Comparison of ENCODE assay signal across 22 cellular contexts in genomic region chr12:52091869-52092268, GRCh38. TPM values are rescaled to one million over a fixed set of nuclear protein-coding genes. Genes with fewer than 3 reads are reported as not detected.
A peak's percentile ranks its signal among the peaks of the same experiment; 100 is the strongest.
DNase-seq lines count a peak whose midpoint lies in the region; ATAC-seq, FAIRE-seq and TF ChIP-seq lines count a peak whose summit lies in the region.
"Had no signal": no experiment of that assay in that cellular context is flagged by ENCODE, and none has a peak within 500 bp of the region (broad histone marks: within the 10 kb centered on the region; RNA-seq: fewer than 3 reads in every experiment).

No MANE protein-coding gene starts in this region.

- H3K4me2 ChIP-seq in A549: 0 out of 3 replicates have a peak overlapping the region, but pooled peaks have one; percentile 16

- no peak for TF ChIP-seq RAD21 in A549 (conservative IDR thresholded peaks at IDR 0.05 in 1 of 2, IDR thresholded peaks at IDR 0.05 in 1 of 2)

- POLR2A ChIA-PET in A549 (lab: Yijun Ruan, JAX): interaction anchor here (0.6 kb wide), 1 partner anchor 8 kb away, joined by 4 read pairs; no protein-coding TSS in a partner anchor

- H3K27ac ChIP-seq in A549: no peak overlapping the region

- H3K4me1 ChIP-seq in A549: no peaks in the 10 kb centered on the region

- no peak for FAIRE-seq in A549 (lab: Jason Lieb, UNC)
- FAIRE-seq: GM12878, urothelium cell line had no signal

- no peak for TF ChIP-seq EP300 in A549 (IDR thresholded peaks at IDR 0.05)

- no peak overlapping the region for H3K4me3 ChIP-seq in A549
- H3K4me3 ChIP-seq: GM12878 had no signal

- DNase-seq in A549 (ENCODE audit: low read depth in 1 of 2, low spot score in 1 of 2) (no peak), NCI-H1105 (lab: John Stamatoyannopoulos, UW) (peak; percentile 15), NCI-H748 (lab: John Stamatoyannopoulos, UW; ENCODE audit: unreplicated experiment) (peak; percentile 61), islet precursor cell (peak; percentile 41), ecto neural progenitor cell (ENCODE audit: low spot score) (no peak), HuH-7 (ENCODE audit: low spot score) (no peak)
- DNase-seq: ACHN; activated CD4-positive, alpha-beta T cell treated with anti-CD3 and anti-CD28 coated beads for 4 hours; activated T-cell treated with anti-CD3 and anti-CD28 coated beads, Interleukin-2, amount 50 U/mL, for 24 hours; COR-L47; effector CD8-positive, alpha-beta T cell; midbrain; natural killer cell; NCI-H1694 treated with DMSO at 0.1 percent for 48 hours; NCI-H446 treated with DMSO at 0.1 percent for 48 hours; RPMI8226; T-helper 17 cell had no signal

- ATAC-seq in A549: no peak
- no peak for ATAC-seq in GM18909 (IDR thresholded peaks at IDR 0.05; ENCODE audit: poor library complexity, unreplicated experiment)
- ATAC-seq in HG03039 (IDR thresholded peaks at IDR 0.05; ENCODE audit: unreplicated experiment): no peak
- ATAC-seq: GM12878, natural killer cell, T-helper 17 cell had no signal

- 10% methylated on average over 8 of the region's 8 CpGs for WGBS in A549 (ENCODE audit: missing lambda C conversion rate)

- no peak for TF ChIP-seq CTCF in A549 (IDR thresholded peaks at IDR 0.05)

- no peaks in the 10 kb centered on the region; the same call in 2 of the 3 replicates for H3K9me3 ChIP-seq in A549

- no peak for TF ChIP-seq POLR2A in A549 (IDR thresholded peaks at IDR 0.05; ENCODE audit: low read length)

- CTCF ChIA-PET in A549 (lab: Yijun Ruan, JAX): interaction anchor here (1.1 to 42.5 kb wide), 10 partner anchors 9 to 107 kb away, joined by 3 to 1730 read pairs (median 4); no protein-coding TSS in a partner anchor

TF ChIP-seq in A549, 52 proteins besides CTCF, POLR2A, EP300 and RAD21:
- TF ChIP-seq ZC3H11A (IDR thresholded peaks at IDR 0.05) (no peak), FOXS1 (CRISPR knock-in tag; IDR thresholded peaks at IDR 0.05) (no peak), E2F6 (IDR thresholded peaks at IDR 0.05; ENCODE audit: borderline replicate concordance, low read depth) (no peak), RFX5 (IDR thresholded peaks at IDR 0.05) (no peak), KDM1A (IDR thresholded peaks at IDR 0.05; ENCODE audit: low read depth) (no peak), POLR2AphosphoS2 (conservative IDR thresholded peaks at IDR 0.05; ENCODE audit: low read length) (no peak), FOSB (CRISPR knock-in tag; IDR thresholded peaks at IDR 0.05) (no peak), HOXB13 (CRISPR knock-in tag; IDR thresholded peaks at IDR 0.05; ENCODE audit: low read depth) (no peak), BCL3 (IDR thresholded peaks at IDR 0.05) (no peak), TFCP2L1 (CRISPR knock-in tag; IDR thresholded peaks at IDR 0.05) (no peak), EHF (CRISPR knock-in tag; IDR thresholded peaks at IDR 0.05) (no peak)

RNA-seq across cellular contexts. Expression of gene SMIM41, which starts 12.4 kb away (rescaled TPM):
- polyA plus RNA-seq in A549 (2011; rRNA removed) (not detected in 2 replicates), A549 (2017; fragmentation: RNase III; extraction: RNeasy Plus Mini Kit Qiagen cat#74134 plus additional on column Dnase treatment) (not detected in 3 replicates)
- polyA plus RNA-seq in A549 (2012; cell fraction: cytosol; rRNA removed): not detected in 2 replicates
- 0.06 and 0.10 TPM in 2 replicates for polyA plus RNA-seq in A549 (2012; cell fraction: nucleus; rRNA removed)
- not detected in 2 replicates for polyA minus RNA-seq in A549 (2011; rRNA and poly(A)+ RNA removed)
- polyA plus RNA-seq: BJ, GM12878 had no signal

RNA-seq across cellular contexts. Expression of gene ATG101, which starts 22.1 kb away (rescaled TPM):
- polyA plus RNA-seq in A549 (2011; rRNA removed) (124 and 141 TPM in 2 replicates), A549 (2017; fragmentation: RNase III; extraction: RNeasy Plus Mini Kit Qiagen cat#74134 plus additional on column Dnase treatment) (81.3 to 87.9 TPM (median 82.6 TPM) in 3 replicates)
- 168 and 190 TPM in 2 replicates for polyA plus RNA-seq in A549 (2012; cell fraction: cytosol; rRNA removed)
- 140 and 145 TPM in 2 replicates for polyA plus RNA-seq in A549 (2012; cell fraction: nucleus; rRNA removed)
- polyA minus RNA-seq in A549 (2011; rRNA and poly(A)+ RNA removed): 109 and 119 TPM in 2 replicates

RNA-seq across cellular contexts. Expression of gene NR4A1, which starts 40.6 kb away (rescaled TPM):
- polyA plus RNA-seq in A549 (2011; rRNA removed) (81.3 and 89.6 TPM in 2 replicates), A549 (2017; fragmentation: RNase III; extraction: RNeasy Plus Mini Kit Qiagen cat#74134 plus additional on column Dnase treatment) (24.7 to 39.6 TPM (median 28.7 TPM) in 3 replicates)
- polyA plus RNA-seq in A549 (2012; cell fraction: cytosol; rRNA removed): 151 and 315 TPM in 2 replicates
- 768 and 886 TPM in 2 replicates for polyA plus RNA-seq in A549 (2012; cell fraction: nucleus; rRNA removed)
- 132 and 174 TPM in 2 replicates for polyA minus RNA-seq in A549 (2011; rRNA and poly(A)+ RNA removed)

Comparison
In these comparisons a context has a peak if more than half of its experiments do, and no peak if none do; other contexts are left out.
1. DNase-seq: peak in NCI-H1105 (single experiment), NCI-H748 (single experiment) and islet precursor cell (single experiment); none in A549 (0 of 2), ecto neural progenitor cell (single experiment) and HuH-7 (single experiment).